Comparison of ENCODE assay signal across 35 cellular contexts in genomic region chr1:119622694-119623515, GRCh38.
"Had no signal": no experiment of that assay in that cellular context is flagged by ENCODE, and none has a peak within 500 bp of the region (broad histone marks: within the 10 kb centered on the region; RNA-seq: fewer than 3 reads in every experiment).

No MANE protein-coding gene starts in this region.

- H3K4me1 Mint-ChIP-seq: activated B cell treated with CpG ODN at 0.5 μM for 24 hours had no signal

- ATAC-seq: PC-3, Right ventricle myocardium inferior, SK-N-SH treated with all-trans-retinoic acid at 6 μM for 48 hours had no signal

- H3K9me3 Mint-ChIP-seq: activated B cell treated with CpG ODN at 0.5 μM for 24 hours; activated CD4-positive, alpha-beta memory T cell treated with anti-CD3 and anti-CD28 coated beads for 36 hours; activated naive CD8-positive, alpha-beta T cell treated with anti-CD3 and anti-CD28 coated beads for 36 hours had no signal

- H3K27ac ChIP-seq: brain microvascular endothelial cell, VCaP had no signal

- DNase-seq: activated B cell treated with CpG ODN at 0.5 μM for 24 hours; activated CD4-positive, alpha-beta memory T cell treated with anti-CD3 and anti-CD28 coated beads for 36 hours; activated CD4-positive, alpha-beta T cell treated with anti-CD3 and anti-CD28 coated beads for 4 hours; activated CD4-positive, alpha-beta T cell treated with anti-CD3 and anti-CD28 coated beads, Interleukin-2, amount 50 U/mL, for 1 hour; activated CD4-positive, CD25-positive, alpha-beta regulatory T cell treated with anti-CD3 and anti-CD28 coated beads, Interleukin-2, amount 50 U/mL, for 72 hours; activated CD8-positive, alpha-beta memory T cell treated with anti-CD3 and anti-CD28 coated beads, Interleukin-2, amount 50 U/mL, for 4 hours; activated effector memory CD4-positive, alpha-beta T cell treated with Interleukin-2 at 50 U/mL for 16 hours; activated naive CD4-positive, alpha-beta T cell; activated naive CD4-positive, alpha-beta T cell treated with anti-CD3 and anti-CD28 coated beads, Interleukin-2, amount 50 U/mL, for 16 hours; activated naive CD8-positive, alpha-beta T cell treated with anti-CD3 and anti-CD28 coated beads for 36 hours; activated T-cell treated with anti-CD3 and anti-CD28 coated beads for 4 hours; activated T-cell treated with anti-CD3 and anti-CD28 coated beads, Interleukin-2, amount 50 U/mL, for 48 hours; amniotic stem cell; aorta; brain microvascular endothelial cell; NCI-H1092 treated with DMSO at 0.1 percent for 48 hours; NCI-H1417; NCI-H146; NCI-H187; NCI-H2029 treated with DMSO at 0.1 percent for 48 hours; NCI-H2107; NCI-H2171; NCI-H510A; NCI-H526; NCI-H748 treated with DMSO at 0.1 percent for 48 hours; NK-92 treated with Interleukin-12 subunit alpha and Interleukin-12 subunit beta, amount 100 ng/mL, for 24 hours; PC-3; SIG-M5; T-helper 1 cell; T-helper 2 cell; T-helper 9 cell had no signal

- FAIRE-seq: RCC 7860 had no signal

- H3K4me3 Mint-ChIP-seq: activated B cell treated with CpG ODN at 0.5 μM for 24 hours; activated CD4-positive, alpha-beta memory T cell treated with anti-CD3 and anti-CD28 coated beads for 36 hours; activated naive CD8-positive, alpha-beta T cell treated with anti-CD3 and anti-CD28 coated beads for 36 hours had no signal

- H3K27me3 ChIP-seq: brain microvascular endothelial cell had no signal

- H3K27ac Mint-ChIP-seq: activated B cell treated with CpG ODN at 0.5 μM for 24 hours; activated CD4-positive, alpha-beta memory T cell treated with anti-CD3 and anti-CD28 coated beads for 36 hours; activated naive CD8-positive, alpha-beta T cell treated with anti-CD3 and anti-CD28 coated beads for 36 hours had no signal
